Comparison of ENCODE assay signal across 25 cellular contexts in genomic region chr7:14687241-14687640, GRCh38.
"Had no signal": no experiment of that assay in that cellular context is flagged by ENCODE, and none has a peak within 500 bp of the region (broad histone marks: within the 10 kb centered on the region; RNA-seq: fewer than 3 reads in every experiment).

No MANE protein-coding gene starts in this region.

- H3K4me2 ChIP-seq: neural progenitor cell had no signal

- H3K27ac ChIP-seq: esophagus squamous epithelium, heart left ventricle, neural progenitor cell, uterus, WERI-Rb-1 had no signal

- H3K27me3 Mint-ChIP-seq: activated CD4-positive, alpha-beta T cell treated with anti-CD3 and anti-CD28 coated beads, Interleukin-2, amount 10 ng/mL, durations not matched to agents 7 days and 5 days; dendritic cell treated with granulocyte-macrophage colony-stimulating factor and Interleukin-4, amounts not matched to agents 40 ng/mL and 50 ng/mL, for 4 days had no signal

- H3K9ac ChIP-seq: neural progenitor cell had no signal

- H3K27ac Mint-ChIP-seq: activated CD4-positive, alpha-beta T cell treated with anti-CD3 and anti-CD28 coated beads, Interleukin-2, amount 10 ng/mL, durations not matched to agents 7 days and 5 days; activated CD8-positive, alpha-beta T cell treated with anti-CD3 and anti-CD28 coated beads, Interleukin-2, amount 10 ng/mL, durations not matched to agents 7 days and 5 days; activated naive CD4-positive, alpha-beta T cell treated with anti-CD3 and anti-CD28 coated beads, Interleukin-2, amount 50 U/mL, for 24 hours; dendritic cell treated with granulocyte-macrophage colony-stimulating factor and Interleukin-4, amounts not matched to agents 40 ng/mL and 50 ng/mL, for 4 days; mesothelial cell of epicardium; naive thymus-derived CD8-positive, alpha-beta T cell; neural progenitor cell; stimulated activated effector memory CD8-positive, alpha-beta T cell treated with anti-CD3 and anti-CD28 coated beads, Interleukin-12 subunit alpha, Interleukin-12 subunit beta, amount 100 ng/mL, for 72 hours had no signal

- H2AFZ ChIP-seq: neural progenitor cell had no signal

- H3K36me3 ChIP-seq: esophagus squamous epithelium, heart left ventricle, neural progenitor cell, uterus, WERI-Rb-1 had no signal

- H3K9me3 ChIP-seq: esophagus squamous epithelium, heart left ventricle, uterus had no signal

- H3K36me3 Mint-ChIP-seq: activated naive CD4-positive, alpha-beta T cell treated with anti-CD3 and anti-CD28 coated beads, Interleukin-2, amount 50 U/mL, for 24 hours; mesothelial cell of epicardium; naive thymus-derived CD8-positive, alpha-beta T cell; neural progenitor cell; stimulated activated effector memory CD8-positive, alpha-beta T cell treated with anti-CD3 and anti-CD28 coated beads, Interleukin-12 subunit alpha, Interleukin-12 subunit beta, amount 100 ng/mL, for 72 hours had no signal

- H3K4me1 Mint-ChIP-seq: activated CD4-positive, alpha-beta T cell treated with anti-CD3 and anti-CD28 coated beads, Interleukin-2, amount 10 ng/mL, durations not matched to agents 7 days and 5 days; activated naive CD4-positive, alpha-beta T cell treated with anti-CD3 and anti-CD28 coated beads, Interleukin-2, amount 50 U/mL, for 24 hours; brain; naive thymus-derived CD8-positive, alpha-beta T cell; neural progenitor cell; stimulated activated effector memory CD8-positive, alpha-beta T cell treated with anti-CD3 and anti-CD28 coated beads, Interleukin-12 subunit alpha, Interleukin-12 subunit beta, amount 100 ng/mL, for 72 hours had no signal

- H3K4me1 ChIP-seq: esophagus squamous epithelium, uterus had no signal

- H3K4me3 Mint-ChIP-seq: activated CD4-positive, alpha-beta T cell treated with anti-CD3 and anti-CD28 coated beads, Interleukin-2, amount 10 ng/mL, durations not matched to agents 7 days and 5 days; activated CD8-positive, alpha-beta T cell treated with anti-CD3 and anti-CD28 coated beads, Interleukin-2, amount 10 ng/mL, durations not matched to agents 7 days and 5 days; activated naive CD4-positive, alpha-beta T cell treated with anti-CD3 and anti-CD28 coated beads, Interleukin-2, amount 50 U/mL, for 24 hours; dendritic cell treated with granulocyte-macrophage colony-stimulating factor and Interleukin-4, amounts not matched to agents 40 ng/mL and 50 ng/mL, for 4 days; mesothelial cell of epicardium; naive thymus-derived CD8-positive, alpha-beta T cell; neural progenitor cell; stimulated activated effector memory CD8-positive, alpha-beta T cell treated with anti-CD3 and anti-CD28 coated beads, Interleukin-12 subunit alpha, Interleukin-12 subunit beta, amount 100 ng/mL, for 72 hours had no signal

- H3K4me3 ChIP-seq: esophagus squamous epithelium, heart left ventricle, neural progenitor cell, uterus had no signal

- H3K9me3 Mint-ChIP-seq: activated CD4-positive, alpha-beta T cell treated with anti-CD3 and anti-CD28 coated beads, Interleukin-2, amount 10 ng/mL, durations not matched to agents 7 days and 5 days; activated naive CD4-positive, alpha-beta T cell treated with anti-CD3 and anti-CD28 coated beads, Interleukin-2, amount 50 U/mL, for 24 hours; brain; dendritic cell treated with granulocyte-macrophage colony-stimulating factor and Interleukin-4, amounts not matched to agents 40 ng/mL and 50 ng/mL, for 4 days; mesothelial cell of epicardium; naive thymus-derived CD8-positive, alpha-beta T cell; neural progenitor cell; stimulated activated effector memory CD8-positive, alpha-beta T cell treated with anti-CD3 and anti-CD28 coated beads, Interleukin-12 subunit alpha, Interleukin-12 subunit beta, amount 100 ng/mL, for 72 hours had no signal

- DNase-seq: activated CD4-positive, alpha-beta T cell treated with anti-CD3 and anti-CD28 coated beads, Interleukin-2, amount 10 ng/mL, durations not matched to agents 7 days and 5 days; activated CD4-positive, CD25-positive, alpha-beta regulatory T cell treated with anti-CD3 and anti-CD28 coated beads, Interleukin-2, amount 50 U/mL, for 72 hours; activated CD8-positive, alpha-beta T cell treated with anti-CD3 and anti-CD28 coated beads, Interleukin-2, amount 10 ng/mL, durations not matched to agents 7 days and 5 days; activated gamma-delta T cell treated with Interleukin-2 at 50 U/mL for 16 hours; activated T-cell treated with anti-CD3 and anti-CD28 coated beads, Interleukin-2, amount 50 U/mL, for 1 hour; aorta; effector memory CD4-positive, alpha-beta T cell; esophagus squamous epithelium; heart left ventricle; left ventricle myocardium superior; mammary epithelial cell; naive thymus-derived CD8-positive, alpha-beta T cell; posterior cingulate gyrus; small intestine; stimulated activated CD4-positive, alpha-beta T cell treated with anti-CD3 and anti-CD28 coated beads, Interleukin-2, amount 100 ng/mL, for 24 hours; trophoblast cell; uterus; WERI-Rb-1 had no signal

- ATAC-seq: activated CD8-positive, alpha-beta T cell treated with anti-CD3 and anti-CD28 coated beads, Interleukin-2, amount 10 ng/mL, durations not matched to agents 7 days and 5 days; left ventricle myocardium superior; naive thymus-derived CD8-positive, alpha-beta T cell; sciatic nerve; stimulated activated effector memory CD8-positive, alpha-beta T cell treated with anti-CD3 and anti-CD28 coated beads, Interleukin-12 subunit alpha, Interleukin-12 subunit beta, amount 100 ng/mL, for 72 hours had no signal

- H3K27me3 ChIP-seq: esophagus squamous epithelium, neural progenitor cell, uterus had no signal
